ENCODE assay signal across 1 cellular context in the genomic region with DNA sequence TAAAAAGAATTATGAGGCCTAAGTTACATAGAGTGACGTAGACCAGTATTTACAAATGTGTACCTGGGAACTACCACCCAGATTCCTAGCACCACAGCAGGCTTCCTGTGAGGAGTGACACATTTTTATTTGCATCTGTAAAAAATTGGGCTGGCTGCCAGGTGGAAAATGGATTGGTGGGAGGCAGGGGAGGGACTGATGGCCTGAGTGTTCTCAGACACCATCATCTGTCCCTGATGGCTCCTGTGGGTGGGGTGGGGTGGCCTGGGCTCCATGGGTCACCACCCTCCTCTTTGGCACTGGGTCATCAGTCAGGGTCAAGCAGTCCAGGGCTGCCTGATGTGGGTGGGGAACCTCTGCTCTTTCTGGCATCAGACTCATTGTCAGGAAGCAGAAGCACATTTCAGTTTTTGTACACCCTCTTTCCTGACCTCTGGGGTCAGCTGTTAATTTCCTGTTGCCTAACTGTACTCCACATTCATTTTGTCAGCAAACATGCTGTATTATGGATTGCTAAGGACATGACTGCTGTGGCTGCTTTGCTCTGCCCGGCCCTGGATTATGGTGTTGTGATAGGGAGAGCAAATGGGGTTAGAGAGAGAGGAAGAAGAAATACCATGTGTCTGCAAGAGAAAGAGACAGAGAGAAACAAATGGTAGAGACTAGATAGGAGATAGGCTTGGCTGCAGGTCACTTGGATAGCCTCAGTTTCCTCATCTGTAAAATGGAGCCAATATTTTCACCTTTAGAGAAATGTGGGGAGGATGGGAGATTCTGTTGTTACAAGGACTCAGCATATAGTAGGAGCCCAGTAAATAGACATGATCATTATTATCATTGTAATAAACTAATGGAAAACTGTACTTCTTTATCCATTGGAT.
TF ChIP-seq lines count a peak whose summit lies in the region.

No MANE protein-coding gene starts in this region.

TF ChIP-seq in endothelial cell of umbilical vein, 7 proteins besides CTCF, POLR2A, EP300 and RAD21:
- TF ChIP-seq GATA2 (IDR thresholded peaks at IDR 0.05; ENCODE audit: insufficient read depth, insufficient read length, low read depth, low read length) (no peak), JUN (IDR thresholded peaks at IDR 0.05; ENCODE audit: borderline replicate concordance, insufficient read depth, insufficient read length, low read depth) (no peak), EZH2 (IDR thresholded peaks at IDR 0.05; ENCODE audit: borderline replicate concordance, low read depth, low read length, severe bottlenecking) (no peak)
